ENCODE assay signal across 16 cellular contexts in genomic region chr9:69319324-69320040, GRCh38.
A peak's percentile ranks its signal among the peaks of the same experiment; 100 is the strongest.
DNase-seq lines count a peak whose midpoint lies in the region.
"Had no signal": no experiment of that assay in that cellular context is flagged by ENCODE, and none has a peak within 500 bp of the region (broad histone marks: within the 10 kb centered on the region; RNA-seq: fewer than 3 reads in every experiment).

No MANE protein-coding gene starts in this region.

- DNase-seq in NCI-H1105 treated with DMSO at 0.1 percent for 48 hours (lab: John Stamatoyannopoulos, UW), result peak; percentile 12
- DNase-seq in NCI-H1105 (lab: John Stamatoyannopoulos, UW), result no peak
- peak; percentile 34 for DNase-seq in NCI-H1436 treated with DMSO at 0.1 percent for 48 hours (lab: John Stamatoyannopoulos, UW)
- peak; percentile 47 for DNase-seq in NCI-H526 treated with DMSO at 0.1 percent for 48 hours (lab: John Stamatoyannopoulos, UW)
- peak; percentile 78 for DNase-seq in left kidney (ENCODE audit: low read depth, low spot score)
- no peak for DNase-seq in NAMALWA (ENCODE audit: low spot score)
- no peak for DNase-seq in putamen (ENCODE audit: low spot score)
- no peak for DNase-seq in hepatic stellate cell (ENCODE audit: low spot score)
- DNase-seq: 8988T; BE2C; Calu3; CD4-positive, alpha-beta memory T cell; DMS53; H9; NCI-H69; PC-3 had no signal

Comparison
In these comparisons a context has a peak if more than half of its experiments do, and no peak if none do; other contexts are left out.
1. DNase-seq: peak in NCI-H1105 treated with DMSO at 0.1 percent for 48 hours (single experiment), NCI-H1436 treated with DMSO at 0.1 percent for 48 hours (single experiment), NCI-H526 treated with DMSO at 0.1 percent for 48 hours (single experiment) and left kidney (single experiment); none in NCI-H1105 (single experiment), NAMALWA (single experiment), putamen (single experiment) and hepatic stellate cell (single experiment).